In the genomic region with DNA sequence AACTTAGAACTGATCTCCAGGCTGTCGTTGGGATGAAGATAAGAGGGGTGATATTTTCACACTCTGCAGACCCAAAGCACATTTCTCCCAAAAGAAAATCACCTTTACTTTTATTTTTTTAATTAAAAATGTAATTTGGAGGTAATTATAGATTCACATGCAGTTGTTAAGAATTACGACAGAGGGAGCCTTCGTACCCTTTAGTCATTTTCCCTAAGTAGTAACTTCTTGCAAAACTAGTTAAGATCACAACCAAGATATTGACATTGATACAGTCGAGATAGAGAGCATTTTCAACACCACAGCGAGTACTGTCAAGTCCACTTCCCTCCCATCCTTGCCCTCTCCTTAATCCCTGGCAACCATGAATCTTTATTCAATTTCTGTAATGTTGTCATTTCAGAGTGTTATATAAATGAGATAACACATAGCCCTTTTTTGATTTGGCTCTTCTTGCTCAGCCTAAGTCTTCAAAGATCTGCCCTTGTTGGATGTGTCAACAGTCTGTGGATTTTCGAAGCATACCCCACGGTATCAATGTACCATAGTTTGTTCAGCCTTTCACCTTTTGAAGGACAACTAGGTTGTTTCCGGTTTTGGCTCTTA, we compare ENCODE assay signal across 10 cellular contexts. TPM values are rescaled to one million over a fixed set of nuclear protein-coding genes. Genes with fewer than 3 reads are reported as not detected.
DNase-seq lines count a peak whose midpoint lies in the region; ATAC-seq and TF ChIP-seq lines count a peak whose summit lies in the region.
"Had no signal": no experiment of that assay in that cellular context is flagged by ENCODE, and none has a peak within 500 bp of the region (broad histone marks: within the 10 kb centered on the region; RNA-seq: fewer than 3 reads in every experiment).

No MANE protein-coding gene starts in this region.

- no peak overlapping the region for H3K23ac ChIP-seq in mesendoderm (ENCODE audit: low read length)

- no peak overlapping the region for H2BK5ac ChIP-seq in mesendoderm (ENCODE audit: low read length)

- no peak overlapping the region for H3K4me2 ChIP-seq in mesendoderm (ENCODE audit: low read length)

- no peak overlapping the region for H4K5ac ChIP-seq in mesendoderm (ENCODE audit: low read length)

- no CpG with 5 or more reads among the region's 8 CpGs for WGBS in mesendoderm (ENCODE audit: extremely low coverage, insufficient coverage, low lambda C conversion rate)

- H3K27me3 ChIP-seq in mesendoderm (ENCODE audit: insufficient read depth, low read length, poor library complexity) = no peaks in the 10 kb centered on the region
- H3K27me3 ChIP-seq in lower lobe of right lung (ENCODE audit: low read depth) = no peaks in the 10 kb centered on the region

- in situ Hi-C loops in astrocyte of the spinal cord (cut with HindIII; ENCODE audit: low sequenced_read_pairs) = no loop called here

- no peak overlapping the region for H3K18ac ChIP-seq in mesendoderm (ENCODE audit: low read length)

- no peaks in the 10 kb centered on the region for H3K79me1 ChIP-seq in mesendoderm (ENCODE audit: low read length)

- H3K4me1 ChIP-seq in mesendoderm (ENCODE audit: control insufficient read depth, low read depth, low read length) = no peaks in the 10 kb centered on the region
- no peaks in the 10 kb centered on the region for H3K4me1 ChIP-seq in lower lobe of right lung
- H3K4me1 ChIP-seq: parathyroid adenoma had no signal

- no peak overlapping the region for H3K4me3 ChIP-seq in astrocyte of the spinal cord (ENCODE audit: low read depth, low read length)
- H3K4me3 ChIP-seq in mesendoderm (ENCODE audit: low read length) = no peak overlapping the region
- no peak overlapping the region for H3K4me3 ChIP-seq in lower lobe of right lung

- H3K79me2 ChIP-seq in mesendoderm (ENCODE audit: control insufficient read depth, insufficient read depth, low read length) = no peaks in the 10 kb centered on the region
- H3K79me2 ChIP-seq: parathyroid adenoma had no signal

- H3K27ac ChIP-seq in mesendoderm (ENCODE audit: low read depth, low read length) = no peak overlapping the region
- H3K27ac ChIP-seq in lower lobe of right lung = no peak overlapping the region
- H3K27ac ChIP-seq: parathyroid adenoma had no signal

- no peak overlapping the region for H3K4ac ChIP-seq in mesendoderm (ENCODE audit: low read depth, low read length)

- H3K56ac ChIP-seq in mesendoderm (ENCODE audit: low read length) = no peak overlapping the region

- no peaks in the 10 kb centered on the region for H3K9me3 ChIP-seq in lower lobe of right lung

- H3K9ac ChIP-seq in mesendoderm (ENCODE audit: low read length) = no peak overlapping the region
- H3K9ac ChIP-seq: parathyroid adenoma had no signal

- DNase-seq in DMS114 treated with DMSO at 0.1 percent for 48 hours (lab: John Stamatoyannopoulos, UW; ENCODE audit: unreplicated experiment) (peak; percentile 11), LHCN-M2 (ENCODE audit: low read depth) (peak; percentile 20), astrocyte of the spinal cord (ENCODE audit: low read depth, low spot score) (peak; percentile 24), mesendoderm (peak; percentile 17), lower lobe of right lung (no peak), amygdala (lab: John Stamatoyannopoulos, UW) (no peak)
- DNase-seq: cerebellar nuclear complex had no signal

- TF ChIP-seq CTCF in astrocyte of the spinal cord (IDR thresholded peaks at IDR 0.05; ENCODE audit: low read depth, low read length) (peak; percentile 37), lower lobe of right lung (IDR thresholded peaks at IDR 0.05) (no peak)

- no peak overlapping the region for H2BK15ac ChIP-seq in mesendoderm (replicated peaks; ENCODE audit: low read depth)

- no peak overlapping the region for H2AK5ac ChIP-seq in mesendoderm (ENCODE audit: low read length)

- no peaks in the 10 kb centered on the region for H3K36me3 ChIP-seq in mesendoderm (ENCODE audit: control insufficient read depth, insufficient read depth, low read length)
- no peaks in the 10 kb centered on the region for H3K36me3 ChIP-seq in lower lobe of right lung

- no peak overlapping the region for H4K8ac ChIP-seq in mesendoderm (ENCODE audit: low read depth, low read length)

- no peak for ATAC-seq in lower lobe of right lung
- ATAC-seq in GM18909 (IDR thresholded peaks at IDR 0.05; ENCODE audit: poor library complexity, unreplicated experiment) = no peak
- no peak for ATAC-seq in GM21737 (IDR thresholded peaks at IDR 0.05; ENCODE audit: unreplicated experiment)

- H2BK120ac ChIP-seq in mesendoderm (ENCODE audit: low read depth, low read length) = no peak overlapping the region

- intact Hi-C loops in lower lobe of right lung (cut with DNase I) = no loop called here

RNA-seq across cellular contexts. Expression of gene DNAH10, which starts 39.6 kb away (rescaled TPM):
- total RNA-seq in LHCN-M2 (2014; rRNA removed) = under 0.01 TPM in 1 of 2 replicates, not detected in the other
- 0.09 TPM for polyA plus RNA-seq in LHCN-M2 (2012)
- polyA plus RNA-seq in mesendoderm (2013, experiment 1 of 2) = 0.25 TPM
- polyA plus RNA-seq in mesendoderm (2013, experiment 2 of 2) = 0.21 TPM
- total RNA-seq in lower lobe of right lung = 10.1 TPM

Comparison
In these comparisons a context has a peak if more than half of its experiments do, and no peak if none do; other contexts are left out.
1. DNase-seq: peak in DMS114 treated with DMSO at 0.1 percent for 48 hours (single experiment), LHCN-M2 (single experiment), astrocyte of the spinal cord (single experiment) and mesendoderm (single experiment); none in lower lobe of right lung (single experiment) and amygdala (0 of 56).
2. RNA of gene DNAH10, which starts 39.6 kb away (total RNA-seq): 10.1 TPM in lower lobe of right lung (single experiment); under 0.01 TPM in LHCN-M2; every median in the first group is over 10 times any median in the second.